In the genomic region with DNA sequence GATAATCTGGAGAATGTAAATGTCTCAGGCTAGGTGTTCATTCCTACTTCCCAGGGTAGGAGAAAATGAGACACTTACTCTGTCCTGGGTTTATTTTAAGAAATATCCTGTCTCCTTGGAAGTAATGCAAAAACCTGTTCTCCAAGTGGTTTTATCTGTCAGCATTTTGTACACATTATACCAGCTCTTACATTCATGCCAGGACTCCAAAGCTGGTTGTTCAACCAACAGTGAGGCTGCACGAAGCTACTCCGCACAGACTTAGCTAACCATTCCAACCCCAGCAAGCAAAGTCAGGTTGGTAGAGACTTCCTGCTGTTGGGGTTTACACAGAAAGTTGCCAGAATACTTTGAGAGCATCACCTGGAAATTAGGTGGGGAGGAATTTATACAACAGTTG, we compare ENCODE assay signal across 20 cellular contexts. TPM values are rescaled to one million over a fixed set of nuclear protein-coding genes. Genes with fewer than 3 reads are reported as not detected.
DNase-seq lines count a peak whose midpoint lies in the region; ATAC-seq, FAIRE-seq and TF ChIP-seq lines count a peak whose summit lies in the region.
"Had no signal": no experiment of that assay in that cellular context is flagged by ENCODE, and none has a peak within 500 bp of the region (broad histone marks: within the 10 kb centered on the region; RNA-seq: fewer than 3 reads in every experiment).

No MANE protein-coding gene starts in this region.

- H3K27ac ChIP-seq in cardiac muscle cell (peak overlapping the region; percentile 50), upper lobe of right lung (no peak overlapping the region)
- H3K27ac ChIP-seq: BLaER1 had no signal

- H3K27me3 ChIP-seq in cardiac muscle cell (no peaks in the 10 kb centered on the region), upper lobe of right lung (no peaks in the 10 kb centered on the region)
- H3K27me3 ChIP-seq: BLaER1 had no signal

- intact Hi-C loops in left cardiac atrium (cut with DNase I) = no loop called here
- intact Hi-C loops in upper lobe of right lung (cut with DNase I) = no loop called here

- H3K9me3 Mint-ChIP-seq in WTC11 (no peaks in the 10 kb centered on the region), nephron progenitor cell (peaks cover 4% of the 10 kb centered on the region)
- H3K9me3 Mint-ChIP-seq: CD8-positive, alpha-beta memory T cell had no signal

- CTCF ChIA-PET in WTC11 (lab: Charles Lee) = interaction anchor here (1.0 to 1.1 kb wide), 3 partner anchors 33 to 168 kb away, joined by 3 to 4 read pairs (median 3); no protein-coding TSS in a partner anchor

- DNase-seq in cardiac muscle cell (ENCODE audit: low read depth in 1 of 2, low spot score in 1 of 2) (no peak), left cardiac atrium (no peak), WTC11 (ENCODE audit: low spot score) (no peak), nephron progenitor cell (no peak), upper lobe of right lung (no peak), middle frontal gyrus (ENCODE audit: extremely low spot score, low spot score) (no peak), frontal cortex (ENCODE audit: low spot score in 2 of 2) (no peak)
- no peak for DNase-seq in activated CD4-positive, alpha-beta T cell treated with anti-CD3 and anti-CD28 coated beads, Interleukin-2, amount 50 U/mL, for 4 hours
- DNase-seq: CD8-positive, alpha-beta memory T cell; GOT3; KBM-7; NCI-H1417; NCI-H187 treated with DMSO at 0.1 percent for 48 hours; NCI-H526 had no signal

- H3K36me3 ChIP-seq in cardiac muscle cell (peaks cover 3% of the 10 kb centered on the region), upper lobe of right lung (peaks cover 5% of the 10 kb centered on the region)

- H3K27ac Mint-ChIP-seq in WTC11 (0 out of 2 replicates have a peak overlapping the region, but pooled peaks have one; percentile 69), nephron progenitor cell (peak overlapping the region; percentile 83)

- POLR2A ChIA-PET in WTC11 (lab: Charles Lee) = no interaction called here

- H3K9me3 ChIP-seq in cardiac muscle cell (ENCODE audit: low read depth) = no peaks in the 10 kb centered on the region
- no peaks in the 10 kb centered on the region for H3K9me3 ChIP-seq in upper lobe of right lung
- H3K9me3 ChIP-seq: BLaER1 had no signal

- no peak for ATAC-seq in left cardiac atrium
- no peak for ATAC-seq in WTC11
- ATAC-seq in upper lobe of right lung = peak; percentile 14
- ATAC-seq: HepG2, Panc1 had no signal

- H3K4me1 Mint-ChIP-seq in WTC11 (peaks cover 48% of the 10 kb centered on the region), nephron progenitor cell (peaks cover 48% of the 10 kb centered on the region)

- H3K4me3 Mint-ChIP-seq in WTC11 (no peak overlapping the region), nephron progenitor cell (no peak overlapping the region)
- H3K4me3 Mint-ChIP-seq: CD8-positive, alpha-beta memory T cell had no signal

- no peak overlapping the region for H3K4me3 ChIP-seq in cardiac muscle cell
- no peak overlapping the region for H3K4me3 ChIP-seq in upper lobe of right lung
- H3K4me3 ChIP-seq: BLaER1 had no signal

- H3K4me1 ChIP-seq in cardiac muscle cell (ENCODE audit: low read depth) = peaks cover 19% of the 10 kb centered on the region
- H3K4me1 ChIP-seq in upper lobe of right lung = no peaks in the 10 kb centered on the region

- no peak for TF ChIP-seq CTCF in cardiac muscle cell (IDR thresholded peaks at IDR 0.05; ENCODE audit: low read depth, low read length)
- TF ChIP-seq CTCF in WTC11 (IDR thresholded peaks at IDR 0.05) = no peak
- no peak for TF ChIP-seq CTCF in nephron progenitor cell (IDR thresholded peaks at IDR 0.05)
- TF ChIP-seq CTCF in upper lobe of right lung (IDR thresholded peaks at IDR 0.05) = no peak

- H3K27me3 Mint-ChIP-seq in WTC11 (ENCODE audit: low read depth) (no peaks in the 10 kb centered on the region), nephron progenitor cell (ENCODE audit: low read depth, poor library complexity) (peaks cover 2% of the 10 kb centered on the region)
- H3K27me3 Mint-ChIP-seq: CD8-positive, alpha-beta memory T cell had no signal

- H3K36me3 Mint-ChIP-seq in WTC11 (peaks cover 21% of the 10 kb centered on the region), nephron progenitor cell (ENCODE audit: low read depth) (peaks cover 34% of the 10 kb centered on the region)

- FAIRE-seq in frontal cortex (lab: Jason Lieb, UNC) = no peak
- FAIRE-seq: D721Med, GM12892, GM18507, HepG2 had no signal

TF ChIP-seq in WTC11, 78 proteins besides CTCF, POLR2A, EP300 and RAD21 (continues in another document):
- TF ChIP-seq, protein P1, sequence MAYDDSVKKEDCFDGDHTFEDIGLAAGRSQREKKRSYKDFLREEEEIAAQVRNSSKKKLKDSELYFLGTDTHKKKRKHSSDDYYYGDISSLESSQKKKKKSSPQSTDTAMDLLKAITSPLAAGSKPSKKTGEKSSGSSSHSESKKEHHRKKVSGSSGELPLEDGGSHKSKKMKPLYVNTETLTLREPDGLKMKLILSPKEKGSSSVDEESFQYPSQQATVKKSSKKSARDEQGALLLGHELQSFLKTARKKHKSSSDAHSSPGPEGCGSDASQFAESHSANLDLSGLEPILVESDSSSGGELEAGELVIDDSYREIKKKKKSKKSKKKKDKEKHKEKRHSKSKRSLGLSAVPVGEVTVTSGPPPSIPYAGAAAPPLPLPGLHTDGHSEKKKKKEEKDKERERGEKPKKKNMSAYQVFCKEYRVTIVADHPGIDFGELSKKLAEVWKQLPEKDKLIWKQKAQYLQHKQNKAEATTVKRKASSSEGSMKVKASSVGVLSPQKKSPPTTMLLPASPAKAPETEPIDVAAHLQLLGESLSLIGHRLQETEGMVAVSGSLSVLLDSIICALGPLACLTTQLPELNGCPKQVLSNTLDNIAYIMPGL (CRISPR knock-in tag; IDR thresholded peaks at IDR 0.05) = no peak
- no peak for TF ChIP-seq NFYB (CRISPR knock-in tag; conservative IDR thresholded peaks at IDR 0.05; ENCODE audit: low read depth)
- TF ChIP-seq ZNF396 (CRISPR knock-in tag; IDR thresholded peaks at IDR 0.05; ENCODE audit: borderline replicate concordance) = no peak
- TF ChIP-seq, protein P2, sequence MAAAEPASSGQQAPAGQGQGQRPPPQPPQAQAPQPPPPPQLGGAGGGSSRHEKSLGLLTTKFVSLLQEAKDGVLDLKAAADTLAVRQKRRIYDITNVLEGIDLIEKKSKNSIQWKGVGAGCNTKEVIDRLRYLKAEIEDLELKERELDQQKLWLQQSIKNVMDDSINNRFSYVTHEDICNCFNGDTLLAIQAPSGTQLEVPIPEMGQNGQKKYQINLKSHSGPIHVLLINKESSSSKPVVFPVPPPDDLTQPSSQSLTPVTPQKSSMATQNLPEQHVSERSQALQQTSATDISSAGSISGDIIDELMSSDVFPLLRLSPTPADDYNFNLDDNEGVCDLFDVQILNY (CRISPR knock-in tag; IDR thresholded peaks at IDR 0.05) = no peak
- TF ChIP-seq, protein P3, sequence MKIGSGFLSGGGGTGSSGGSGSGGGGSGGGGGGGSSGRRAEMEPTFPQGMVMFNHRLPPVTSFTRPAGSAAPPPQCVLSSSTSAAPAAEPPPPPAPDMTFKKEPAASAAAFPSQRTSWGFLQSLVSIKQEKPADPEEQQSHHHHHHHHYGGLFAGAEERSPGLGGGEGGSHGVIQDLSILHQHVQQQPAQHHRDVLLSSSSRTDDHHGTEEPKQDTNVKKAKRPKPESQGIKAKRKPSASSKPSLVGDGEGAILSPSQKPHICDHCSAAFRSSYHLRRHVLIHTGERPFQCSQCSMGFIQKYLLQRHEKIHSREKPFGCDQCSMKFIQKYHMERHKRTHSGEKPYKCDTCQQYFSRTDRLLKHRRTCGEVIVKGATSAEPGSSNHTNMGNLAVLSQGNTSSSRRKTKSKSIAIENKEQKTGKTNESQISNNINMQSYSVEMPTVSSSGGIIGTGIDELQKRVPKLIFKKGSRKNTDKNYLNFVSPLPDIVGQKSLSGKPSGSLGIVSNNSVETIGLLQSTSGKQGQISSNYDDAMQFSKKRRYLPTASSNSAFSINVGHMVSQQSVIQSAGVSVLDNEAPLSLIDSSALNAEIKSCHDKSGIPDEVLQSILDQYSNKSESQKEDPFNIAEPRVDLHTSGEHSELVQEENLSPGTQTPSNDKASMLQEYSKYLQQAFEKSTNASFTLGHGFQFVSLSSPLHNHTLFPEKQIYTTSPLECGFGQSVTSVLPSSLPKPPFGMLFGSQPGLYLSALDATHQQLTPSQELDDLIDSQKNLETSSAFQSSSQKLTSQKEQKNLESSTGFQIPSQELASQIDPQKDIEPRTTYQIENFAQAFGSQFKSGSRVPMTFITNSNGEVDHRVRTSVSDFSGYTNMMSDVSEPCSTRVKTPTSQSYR (CRISPR knock-in tag; IDR thresholded peaks at IDR 0.05) = no peak
- no peak for TF ChIP-seq ZNF138 (CRISPR knock-in tag; conservative IDR thresholded peaks at IDR 0.05)
- TF ChIP-seq ZNF121 (CRISPR knock-in tag; IDR thresholded peaks at IDR 0.05) = no peak
- TF ChIP-seq, protein P4, sequence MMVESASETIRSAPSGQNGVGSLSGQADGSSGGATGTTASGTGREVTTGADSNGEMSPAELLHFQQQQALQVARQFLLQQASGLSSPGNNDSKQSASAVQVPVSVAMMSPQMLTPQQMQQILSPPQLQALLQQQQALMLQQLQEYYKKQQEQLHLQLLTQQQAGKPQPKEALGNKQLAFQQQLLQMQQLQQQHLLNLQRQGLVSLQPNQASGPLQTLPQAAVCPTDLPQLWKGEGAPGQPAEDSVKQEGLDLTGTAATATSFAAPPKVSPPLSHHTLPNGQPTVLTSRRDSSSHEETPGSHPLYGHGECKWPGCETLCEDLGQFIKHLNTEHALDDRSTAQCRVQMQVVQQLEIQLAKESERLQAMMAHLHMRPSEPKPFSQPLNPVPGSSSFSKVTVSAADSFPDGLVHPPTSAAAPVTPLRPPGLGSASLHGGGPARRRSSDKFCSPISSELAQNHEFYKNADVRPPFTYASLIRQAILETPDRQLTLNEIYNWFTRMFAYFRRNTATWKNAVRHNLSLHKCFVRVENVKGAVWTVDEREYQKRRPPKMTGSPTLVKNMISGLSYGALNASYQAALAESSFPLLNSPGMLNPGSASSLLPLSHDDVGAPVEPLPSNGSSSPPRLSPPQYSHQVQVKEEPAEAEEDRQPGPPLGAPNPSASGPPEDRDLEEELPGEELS (CRISPR knock-in tag; IDR thresholded peaks at IDR 0.05) = no peak
- no peak for TF ChIP-seq ELF4 (CRISPR knock-in tag; IDR thresholded peaks at IDR 0.05; ENCODE audit: low read depth)
- TF ChIP-seq, protein P5, sequence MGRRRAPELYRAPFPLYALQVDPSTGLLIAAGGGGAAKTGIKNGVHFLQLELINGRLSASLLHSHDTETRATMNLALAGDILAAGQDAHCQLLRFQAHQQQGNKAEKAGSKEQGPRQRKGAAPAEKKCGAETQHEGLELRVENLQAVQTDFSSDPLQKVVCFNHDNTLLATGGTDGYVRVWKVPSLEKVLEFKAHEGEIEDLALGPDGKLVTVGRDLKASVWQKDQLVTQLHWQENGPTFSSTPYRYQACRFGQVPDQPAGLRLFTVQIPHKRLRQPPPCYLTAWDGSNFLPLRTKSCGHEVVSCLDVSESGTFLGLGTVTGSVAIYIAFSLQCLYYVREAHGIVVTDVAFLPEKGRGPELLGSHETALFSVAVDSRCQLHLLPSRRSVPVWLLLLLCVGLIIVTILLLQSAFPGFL (CRISPR knock-in tag; IDR thresholded peaks at IDR 0.05; ENCODE audit: borderline replicate concordance) = no peak

RNA-seq across cellular contexts. Expression of a gene that starts 55.6 kb away (rescaled TPM):
- total RNA-seq in cardiac muscle cell = 13.6 and 15.7 TPM in 2 replicates
- 6.0 and 8.8 TPM in 2 replicates for polyA plus RNA-seq in cardiac muscle cell
- 10 to 100 TPM; 11.8 to 38.6 TPM for total RNA-seq in left cardiac atrium
- 67.0 to 84.5 TPM (median 68.9 TPM) in 3 replicates for total RNA-seq in WTC11 (2021)
- total RNA-seq in upper lobe of right lung = 30.2 TPM
- 20.8 TPM for total RNA-seq in frontal cortex
